Comparison of ENCODE assay signal across 14 cellular contexts in genomic region chr6:26461353-26461752, GRCh38. TPM values are rescaled to one million over a fixed set of nuclear protein-coding genes. Genes with fewer than 3 reads are reported as not detected.
"Had no signal": no experiment of that assay in that cellular context is flagged by ENCODE, and none has a peak within 500 bp of the region (broad histone marks: within the 10 kb centered on the region; RNA-seq: fewer than 3 reads in every experiment).

No MANE protein-coding gene starts in this region.

RNA-seq across cellular contexts. Expression of gene BTN1A1, which starts 38.8 kb away (rescaled TPM):
- total RNA-seq: activated CD4-positive, alpha-beta T cell treated with anti-CD3 and anti-CD28 coated beads for 36 hours; activated CD8-positive, alpha-beta T cell treated with anti-CD3 and anti-CD28 coated beads, Interleukin-2, amount 10 ng/mL, durations not matched to agents 7 days and 5 days; activated T-helper 1 cell treated with anti-CD3 and anti-CD28 coated beads, Interleukin-12 subunit alpha, Interleukin-12 subunit beta, Interleukin-2, Interleukin-4 antibody, amounts not matched to agents 30 ng/mL and 10 ng/mL and 1 ng/mL, durations not matched to agents 14 hours and 24 hours and 36 hours; cardiac septum; endothelial cell of umbilical vein; esophagus squamous epithelium; kidney epithelial cell; left ventricle myocardium superior; mesenteric fat pad; right cardiac atrium; Right ventricle myocardium inferior; temporal lobe; upper lobe of right lung had no signal
- polyA plus RNA-seq: adipose tissue, endothelial cell of umbilical vein, right cardiac atrium had no signal
